In the genomic region with DNA sequence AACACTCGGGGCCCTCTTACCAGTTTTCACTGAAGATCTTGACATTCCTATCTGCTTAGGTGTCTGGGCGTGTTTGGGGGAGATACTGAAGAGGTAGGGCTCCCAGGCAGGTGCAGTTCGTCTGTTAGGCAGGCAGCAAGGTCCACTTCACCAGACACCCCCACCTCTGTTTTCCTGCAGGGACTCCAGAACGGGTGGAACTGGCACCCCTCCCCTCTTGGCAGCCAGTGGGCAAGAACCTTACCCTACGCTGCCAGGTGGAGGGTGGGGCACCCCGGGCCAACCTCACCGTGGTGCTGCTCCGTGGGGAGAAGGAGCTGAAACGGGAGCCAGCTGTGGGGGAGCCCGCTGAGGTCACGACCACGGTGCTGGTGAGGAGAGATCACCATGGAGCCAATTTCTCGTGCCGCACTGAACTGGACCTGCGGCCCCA, we compare ENCODE assay signal across 16 cellular contexts.
"Had no signal": no experiment of that assay in that cellular context is flagged by ENCODE, and none has a peak within 500 bp of the region (broad histone marks: within the 10 kb centered on the region; RNA-seq: fewer than 3 reads in every experiment).

No MANE protein-coding gene starts in this region.

- H3K27ac ChIP-seq: colonic mucosa, psoas muscle, right lobe of liver had no signal

- H3K36me3 ChIP-seq: colonic mucosa had no signal

- H3K27ac Mint-ChIP-seq: activated naive CD4-positive, alpha-beta T cell treated with anti-CD3 and anti-CD28 coated beads, Interleukin-2, amount 10 ng/mL, durations not matched to agents 7 days and 5 days; T-helper 17 cell had no signal

- H3K9me3 Mint-ChIP-seq: activated naive CD4-positive, alpha-beta T cell treated with anti-CD3 and anti-CD28 coated beads, Interleukin-2, amount 10 ng/mL, durations not matched to agents 7 days and 5 days; activated T-helper 2 cell treated with anti-CD3 and anti-CD28 coated beads, Interferon-gamma antibody, Interleukin-2, Interleukin-4, amounts not matched to agents 10 μg/mL and 5 μg/mL and 100 μg/mL, durations not matched to agents 14 hours and 24 hours and 36 hours; natural killer cell had no signal

- H3K4me3 Mint-ChIP-seq: activated naive CD4-positive, alpha-beta T cell treated with anti-CD3 and anti-CD28 coated beads, Interleukin-2, amount 10 ng/mL, durations not matched to agents 7 days and 5 days; natural killer cell; T-helper 17 cell had no signal

- H3K4me3 ChIP-seq: colonic mucosa, mucosa of descending colon, psoas muscle, right lobe of liver had no signal

- H3K9me3 ChIP-seq: colonic mucosa, mucosa of descending colon, psoas muscle, right lobe of liver had no signal

- DNase-seq: activated CD4-positive, alpha-beta T cell treated with anti-CD3 and anti-CD28 coated beads, Interleukin-2, amount 50 U/mL, for 1 hour; activated CD4-positive, CD25-positive, alpha-beta regulatory T cell; activated naive CD4-positive, alpha-beta T cell treated with anti-CD3 and anti-CD28 coated beads, Interleukin-2, amount 10 ng/mL, durations not matched to agents 7 days and 5 days; activated T-cell treated with anti-CD3 and anti-CD28 coated beads for 4 hours; caudate nucleus; colonic mucosa; hippocampal formation; mucosa of descending colon; natural killer cell; occipital lobe; psoas muscle; stimulated activated naive CD4-positive, alpha-beta T cell; substantia nigra; T-helper 17 cell had no signal

- H3K27me3 ChIP-seq: right lobe of liver had no signal

- ATAC-seq: mucosa of descending colon, natural killer cell, right lobe of liver, T-helper 17 cell had no signal
